ENCODE assay signal across 24 cellular contexts in the genomic region with DNA sequence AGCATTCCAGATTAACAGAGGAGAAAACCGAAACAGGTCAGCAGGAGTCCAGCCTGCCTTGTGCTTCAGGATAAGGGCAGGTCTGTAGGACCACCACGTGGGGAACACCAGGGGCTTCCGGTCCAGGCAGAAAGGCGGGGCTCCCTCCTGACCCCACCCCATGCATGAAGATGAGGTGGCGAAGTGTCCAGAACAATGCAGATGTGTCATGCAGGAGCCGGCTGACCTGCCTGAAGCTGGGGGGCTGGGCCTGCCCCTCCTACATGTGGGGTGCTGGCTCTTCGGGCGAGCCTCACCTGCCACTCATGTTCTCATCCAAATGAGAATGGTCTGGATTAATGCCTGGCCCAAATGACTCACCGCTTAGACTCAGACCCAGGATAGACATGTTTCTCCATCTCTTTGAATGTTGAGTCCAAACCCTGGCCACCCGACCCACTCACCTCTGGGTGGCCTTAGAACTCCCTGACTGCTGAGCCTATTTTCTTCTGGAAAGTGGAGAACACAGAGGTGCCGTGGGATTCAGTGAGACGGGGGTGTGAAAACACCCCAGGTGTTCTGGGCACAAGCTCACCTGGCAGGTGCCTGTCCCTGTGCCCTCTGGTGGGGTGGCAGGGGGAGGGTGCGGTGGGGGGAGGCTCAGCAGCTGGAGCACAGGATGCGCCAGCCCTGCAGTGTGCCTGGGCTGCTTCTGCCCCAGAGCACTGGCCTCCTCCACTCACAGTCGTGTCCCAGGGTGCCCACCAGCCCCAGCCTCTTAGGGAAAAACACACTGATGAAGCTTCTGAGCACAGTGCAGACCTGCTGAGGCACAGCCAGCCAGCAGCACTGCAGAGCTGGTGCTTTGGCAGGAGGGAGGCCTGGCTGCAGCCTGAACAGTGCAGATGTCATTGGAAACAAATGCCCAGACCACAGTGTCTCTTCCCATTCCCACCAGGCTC. TPM values are rescaled to one million over a fixed set of nuclear protein-coding genes. Genes with fewer than 3 reads are reported as not detected.
"Had no signal": no experiment of that assay in that cellular context is flagged by ENCODE, and none has a peak within 500 bp of the region (broad histone marks: within the 10 kb centered on the region; RNA-seq: fewer than 3 reads in every experiment).

No MANE protein-coding gene starts in this region.

- H3K27me3 ChIP-seq: esophagus muscularis mucosa, right lobe of liver, vagina had no signal

- H3K4me1 Mint-ChIP-seq: brain had no signal

- ATAC-seq: right lobe of liver; stimulated activated naive B cell treated with anti-CD40 and anti-IgM and Interleukin-4, amounts not matched to agents 10 μg/mL and 1 μg/mL and 100 μg/mL, for 72 hours had no signal

- H3K36me3 ChIP-seq: esophagus muscularis mucosa, right lobe of liver, vagina had no signal

- DNase-seq: activated CD4-positive, alpha-beta T cell treated with anti-CD3 and anti-CD28 coated beads for 1 hour; activated CD4-positive, alpha-beta T cell treated with anti-CD3 and anti-CD28 coated beads, Interleukin-2, amount 50 U/mL, for 1 hour; activated effector memory CD4-positive, alpha-beta T cell treated with anti-CD3 and anti-CD28 coated beads, Interleukin-2, amount 50 U/mL, for 16 hours; anterior cingulate cortex; effector memory CD4-positive, alpha-beta T cell; hippocampal formation; nephron progenitor cell; nucleus accumbens; stimulated activated CD4-positive, alpha-beta T cell treated with anti-CD3 and anti-CD28 coated beads, Interleukin-2, amount 100 ng/mL, for 48 hours; stimulated activated CD8-positive, alpha-beta memory T cell treated with anti-CD3 and anti-CD28 coated beads, Interleukin-4, amount 100 ng/mL, for 48 hours; stimulated activated naive B cell treated with anti-CD40 and anti-IgM and Interleukin-4, amounts not matched to agents 10 μg/mL and 1 μg/mL and 100 μg/mL, for 72 hours; T-helper 9 cell; trophoblast cell had no signal

- H3K9me3 ChIP-seq: esophagus muscularis mucosa, right lobe of liver, vagina had no signal

- H3K4me1 ChIP-seq: esophagus muscularis mucosa, right lobe of liver, vagina had no signal

- H3K36me3 Mint-ChIP-seq: activated naive CD4-positive, alpha-beta T cell treated with anti-CD3 and anti-CD28 coated beads, Interleukin-2, amount 50 U/mL, for 24 hours; brain; memory B cell; stimulated activated naive B cell treated with anti-CD40 and anti-IgM and Interleukin-4, amounts not matched to agents 10 μg/mL and 1 μg/mL and 100 μg/mL, for 72 hours had no signal

- H3K27ac ChIP-seq: esophagus muscularis mucosa, right lobe of liver, vagina had no signal

- H3K4me3 Mint-ChIP-seq: activated naive CD4-positive, alpha-beta T cell treated with anti-CD3 and anti-CD28 coated beads, Interleukin-2, amount 50 U/mL, for 24 hours; brain; memory B cell; nephron progenitor cell; stimulated activated naive B cell treated with anti-CD40 and anti-IgM and Interleukin-4, amounts not matched to agents 10 μg/mL and 1 μg/mL and 100 μg/mL, for 72 hours had no signal

- H3K9me3 Mint-ChIP-seq: activated naive CD4-positive, alpha-beta T cell treated with anti-CD3 and anti-CD28 coated beads, Interleukin-2, amount 50 U/mL, for 24 hours; memory B cell; nephron progenitor cell; stimulated activated naive B cell treated with anti-CD40 and anti-IgM and Interleukin-4, amounts not matched to agents 10 μg/mL and 1 μg/mL and 100 μg/mL, for 72 hours had no signal

- H3K4me2 ChIP-seq: smooth muscle cell had no signal

- H3K27ac Mint-ChIP-seq: activated naive CD4-positive, alpha-beta T cell treated with anti-CD3 and anti-CD28 coated beads, Interleukin-2, amount 50 U/mL, for 24 hours; brain; memory B cell; nephron progenitor cell; stimulated activated naive B cell treated with anti-CD40 and anti-IgM and Interleukin-4, amounts not matched to agents 10 μg/mL and 1 μg/mL and 100 μg/mL, for 72 hours had no signal

- H3K27me3 Mint-ChIP-seq: activated naive CD4-positive, alpha-beta T cell treated with anti-CD3 and anti-CD28 coated beads, Interleukin-2, amount 50 U/mL, for 24 hours; stimulated activated naive B cell treated with anti-CD40 and anti-IgM and Interleukin-4, amounts not matched to agents 10 μg/mL and 1 μg/mL and 100 μg/mL, for 72 hours had no signal

- H3K4me3 ChIP-seq: esophagus muscularis mucosa, right lobe of liver, smooth muscle cell, vagina had no signal

RNA-seq across cellular contexts. Expression of a gene that starts 55.2 kb away (rescaled TPM):
- total RNA-seq: dermis microvascular lymphatic vessel endothelial cell; mononuclear cell; myocyte; right lobe of liver; T-helper 1 cell treated with Interleukin-12 subunit alpha and Interleukin-12 subunit beta and Interleukin-4 antibody, amounts not matched to agents 30 ng/mL and 1 ng/mL, for 36 hours had no signal
